ENCODE assay signal across 1 cellular context in genomic region chr12:31326689-31327659, GRCh38.
TF ChIP-seq lines count a peak whose summit lies in the region.

No MANE protein-coding gene starts in this region.

TF ChIP-seq in IMR-90, 13 proteins besides CTCF, POLR2A, EP300 and RAD21 (continued from another document):
- no peak for TF ChIP-seq FOS (IDR thresholded peaks at IDR 0.05; ENCODE audit: low read depth, low read length)
- no peak for TF ChIP-seq MXI1 (IDR thresholded peaks at IDR 0.05; ENCODE audit: borderline replicate concordance, low read depth, low read length)
- TF ChIP-seq MAZ (IDR thresholded peaks at IDR 0.05; ENCODE audit: borderline replicate concordance, low read depth, low read length) = no peak
